ENCODE assay signal across 8 cellular contexts in genomic region chr1:231626951-231627614, GRCh38. TPM values are rescaled to one million over a fixed set of nuclear protein-coding genes. Genes with fewer than 3 reads are reported as not detected.
DNase-seq lines count a peak whose midpoint lies in the region; ATAC-seq and TF ChIP-seq lines count a peak whose summit lies in the region.

No MANE protein-coding gene starts in this region.

- H3K9me3 ChIP-seq in OCI-LY3 (ENCODE audit: insufficient read depth, low read length): no peaks in the 10 kb centered on the region
- no peaks in the 10 kb centered on the region for H3K9me3 ChIP-seq in neural progenitor cell (ENCODE audit: low read depth)

- no peak for TF ChIP-seq CTCF in OCI-LY3 (IDR thresholded peaks at IDR 0.05; ENCODE audit: low read depth, low read length)
- TF ChIP-seq CTCF in neural progenitor cell (IDR thresholded peaks at IDR 0.05): no peak

- no peaks in the 10 kb centered on the region for H3K36me3 ChIP-seq in OCI-LY3 (replicated peaks; ENCODE audit: low read depth, low read length)
- H3K36me3 ChIP-seq in neural progenitor cell: no peaks in the 10 kb centered on the region

- no peaks in the 10 kb centered on the region for H3K9me3 Mint-ChIP-seq in neural progenitor cell

- H2AFZ ChIP-seq in OCI-LY3 (ENCODE audit: low read depth, low read length) (0 out of 2 replicates have a peak overlapping the region, but pooled peaks have one; percentile 24), neural progenitor cell (replicated peaks) (peak overlapping the region; percentile 95)

- H3K27me3 Mint-ChIP-seq in neural progenitor cell (ENCODE audit: insufficient read depth, low read depth): peaks cover 15% of the 10 kb centered on the region

- peaks cover 13% of the 10 kb centered on the region for H3K4me1 ChIP-seq in OCI-LY3 (ENCODE audit: low read length)
- peaks cover 5% of the 10 kb centered on the region for H3K4me1 ChIP-seq in neural progenitor cell

- H3K36me3 Mint-ChIP-seq in neural progenitor cell: no peaks in the 10 kb centered on the region

- peaks cover 19% of the 10 kb centered on the region for H3K4me1 Mint-ChIP-seq in neural progenitor cell

- peak; percentile 66 for DNase-seq in stimulated activated CD4-positive, alpha-beta T cell treated with anti-CD3 and anti-CD28 coated beads, Interleukin-15, amount 100 ng/mL, for 24 hours
- DNase-seq in stimulated activated CD4-positive, alpha-beta T cell treated with anti-CD3 and anti-CD28 coated beads, Interleukin-12 subunit alpha, Interleukin-12 subunit beta, amount 100 ng/mL, for 4 hours: no peak
- peak; percentile 20 for DNase-seq in activated T-helper 9 cell treated with anti-CD3 and anti-CD28 coated beads, Interleukin-2, amount 50 U/mL, for 16 hours (ENCODE audit: low read depth)
- peak; percentile 69 for DNase-seq in glomerular visceral epithelial cell (ENCODE audit: extremely low spot score)
- peak; percentile 78 for DNase-seq in neural progenitor cell (ENCODE audit: low spot score)
- no peak for DNase-seq in cerebellar nuclear complex (lab: John Stamatoyannopoulos, UW)

- H4K20me1 ChIP-seq in OCI-LY3 (ENCODE audit: insufficient read depth, low read length): no peaks in the 10 kb centered on the region
- H4K20me1 ChIP-seq in neural progenitor cell (ENCODE audit: low read depth): no peaks in the 10 kb centered on the region

- H3K4me3 ChIP-seq in OCI-LY3 (ENCODE audit: low read length) (peak overlapping the region; percentile 80), neural progenitor cell (peak overlapping the region; percentile 85)

- H3K4me3 Mint-ChIP-seq in neural progenitor cell: peak overlapping the region; percentile 86

- peak overlapping the region; percentile 51 for H3K9ac ChIP-seq in OCI-LY3 (ENCODE audit: low read length)
- H3K9ac ChIP-seq in neural progenitor cell: no peak overlapping the region

- H3F3A ChIP-seq in neural progenitor cell (ENCODE audit: low read depth): peaks cover 11% of the 10 kb centered on the region

- peaks cover 76% of the 10 kb centered on the region for H3K27me3 ChIP-seq in OCI-LY3 (ENCODE audit: low read depth, low read length)
- peaks cover 59% of the 10 kb centered on the region for H3K27me3 ChIP-seq in neural progenitor cell

- H3K27ac ChIP-seq in OCI-LY3 (ENCODE audit: low read length) (no peak overlapping the region), neural progenitor cell (no peak overlapping the region)

- H3K4me2 ChIP-seq in OCI-LY3 (ENCODE audit: low read length) (peak overlapping the region; percentile 93), neural progenitor cell (peak overlapping the region; percentile 98)

- no peaks in the 10 kb centered on the region for H3K79me2 ChIP-seq in OCI-LY3 (ENCODE audit: low read length)
- H3K79me2 ChIP-seq in neural progenitor cell (ENCODE audit: low read depth): no peaks in the 10 kb centered on the region

- no peak overlapping the region for H3K27ac Mint-ChIP-seq in neural progenitor cell

- ATAC-seq in HG03097 (IDR thresholded peaks at IDR 0.05; ENCODE audit: low FRiP score, unreplicated experiment): peak; percentile 60

RNA-seq across cellular contexts. Expression of gene DISC1, which starts 0.5 kb away (rescaled TPM):
- 1.8 and 3.2 TPM in 2 replicates for total RNA-seq in neural progenitor cell (ENCODE audit: low replicate concordance)

Comparison
In these comparisons a context has a peak if more than half of its experiments do, and no peak if none do; other contexts are left out.
1. DNase-seq: peak in stimulated activated CD4-positive, alpha-beta T cell treated with anti-CD3 and anti-CD28 coated beads, Interleukin-15, amount 100 ng/mL, for 24 hours (single experiment), activated T-helper 9 cell treated with anti-CD3 and anti-CD28 coated beads, Interleukin-2, amount 50 U/mL, for 16 hours (single experiment), glomerular visceral epithelial cell (single experiment) and neural progenitor cell (single experiment); none in stimulated activated CD4-positive, alpha-beta T cell treated with anti-CD3 and anti-CD28 coated beads, Interleukin-12 subunit alpha, Interleukin-12 subunit beta, amount 100 ng/mL, for 4 hours (single experiment) and cerebellar nuclear complex (0 of 2).